ENCODE assay signal across 9 cellular contexts in the genomic region with DNA sequence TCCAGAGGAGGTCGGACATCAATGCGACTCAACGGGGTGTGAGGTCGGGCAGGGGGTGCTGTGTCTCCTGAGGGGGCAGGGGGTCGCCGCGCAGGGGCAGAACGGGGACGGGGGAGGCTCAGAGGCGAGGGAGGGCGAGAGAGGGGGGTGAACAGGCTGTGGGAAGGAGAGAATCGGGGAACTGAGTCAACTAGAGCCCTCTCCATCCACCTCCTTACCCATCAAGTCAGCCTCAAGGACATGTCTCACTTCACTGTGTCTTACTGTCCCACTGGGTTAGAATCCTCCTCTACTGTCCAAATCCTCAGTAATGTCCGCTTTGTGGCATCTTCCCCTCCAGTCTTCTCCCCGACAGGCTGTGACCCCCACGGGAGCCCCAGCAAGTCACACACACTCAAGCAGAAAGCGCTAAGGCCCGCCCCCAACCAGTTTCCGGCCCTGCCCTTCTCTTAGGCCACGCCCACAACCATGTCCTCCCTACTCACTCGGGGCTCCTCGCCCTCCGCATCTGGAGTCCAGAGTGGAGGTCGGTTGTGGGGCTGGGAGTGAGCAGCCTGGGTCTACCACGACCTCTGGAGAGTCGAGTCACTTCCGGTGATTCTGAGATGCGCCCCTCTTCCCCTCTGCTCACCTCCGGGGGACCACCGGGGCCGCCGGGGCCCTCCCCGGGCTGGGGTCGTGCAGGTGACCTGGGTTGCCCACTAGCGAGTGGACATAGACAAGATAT. TPM values are rescaled to one million over a fixed set of nuclear protein-coding genes. Genes with fewer than 3 reads are reported as not detected.
DNase-seq lines count a peak whose midpoint lies in the region; ATAC-seq and TF ChIP-seq lines count a peak whose summit lies in the region.
"Had no signal": no experiment of that assay in that cellular context is flagged by ENCODE, and none has a peak within 500 bp of the region (broad histone marks: within the 10 kb centered on the region; RNA-seq: fewer than 3 reads in every experiment).

No MANE protein-coding gene starts in this region.

- peak overlapping the region; percentile 89 for H3K4me3 Mint-ChIP-seq in T-helper 1 cell treated with Interleukin-12 subunit alpha and Interleukin-12 subunit beta and Interleukin-4 antibody, amounts not matched to agents 30 μg/mL and 1 μg/mL, for 36 hours
- H3K4me3 Mint-ChIP-seq in HFFc6, result no peak overlapping the region

- no peak for ATAC-seq in GM21737 (IDR thresholded peaks at IDR 0.05; ENCODE audit: unreplicated experiment)

- TF ChIP-seq CTCF in HFFc6 (IDR thresholded peaks at IDR 0.05), result no peak

- no peaks in the 10 kb centered on the region for H3K36me3 Mint-ChIP-seq in T-helper 1 cell treated with Interleukin-12 subunit alpha and Interleukin-12 subunit beta and Interleukin-4 antibody, amounts not matched to agents 30 μg/mL and 1 μg/mL, for 36 hours (ENCODE audit: low read depth)
- peaks cover 6% of the 10 kb centered on the region for H3K36me3 Mint-ChIP-seq in HFFc6 (ENCODE audit: low read depth)

- DNase-seq in activated naive CD8-positive, alpha-beta T cell treated with anti-CD3 and anti-CD28 coated beads, Interleukin-2, amount 50 U/mL, for 16 hours (ENCODE audit: low read depth, low spot score), result peak; percentile 58
- DNase-seq in stimulated activated CD4-positive, alpha-beta T cell treated with anti-CD3 and anti-CD28 coated beads, Interleukin-15, amount 100 ng/mL, for 1 hour (ENCODE audit: low read depth in 1 of 2, low spot score in 1 of 2), result peak; percentile 53 to 74
- DNase-seq in cortex of kidney (lab: John Stamatoyannopoulos, UW) (no peak), SKM-1 treated with dmso at 0.1 percent for 144 hours (lab: John Stamatoyannopoulos, UW; ENCODE audit: unreplicated experiment) (no peak), HFFc6 (no peak)

- H3K27ac Mint-ChIP-seq in T-helper 1 cell treated with Interleukin-12 subunit alpha and Interleukin-12 subunit beta and Interleukin-4 antibody, amounts not matched to agents 30 μg/mL and 1 μg/mL, for 36 hours, result peak overlapping the region; percentile 88
- no peak overlapping the region for H3K27ac Mint-ChIP-seq in HFFc6

- H3K27me3 Mint-ChIP-seq in T-helper 1 cell treated with Interleukin-12 subunit alpha and Interleukin-12 subunit beta and Interleukin-4 antibody, amounts not matched to agents 30 μg/mL and 1 μg/mL, for 36 hours (ENCODE audit: low read depth), result no peaks in the 10 kb centered on the region
- no peaks in the 10 kb centered on the region; the same call in 1 of the 2 replicates for H3K27me3 Mint-ChIP-seq in HFFc6 (ENCODE audit: insufficient read depth)

- H3K9me3 Mint-ChIP-seq in T-helper 1 cell treated with Interleukin-12 subunit alpha and Interleukin-12 subunit beta and Interleukin-4 antibody, amounts not matched to agents 30 μg/mL and 1 μg/mL, for 36 hours, result no peaks in the 10 kb centered on the region
- H3K9me3 Mint-ChIP-seq in HFFc6, result no peaks in the 10 kb centered on the region

- peaks cover 2% of the 10 kb centered on the region for H3K4me1 Mint-ChIP-seq in T-helper 1 cell treated with Interleukin-12 subunit alpha and Interleukin-12 subunit beta and Interleukin-4 antibody, amounts not matched to agents 30 μg/mL and 1 μg/mL, for 36 hours (ENCODE audit: low read depth)
- peaks cover 6% of the 10 kb centered on the region; the same call in 1 of the 2 replicates for H3K4me1 Mint-ChIP-seq in HFFc6 (ENCODE audit: low read depth)

- peak; percentile 19 for TF ChIP-seq POLR2A in GM19099 (IDR thresholded peaks at IDR 0.05; ENCODE audit: extremely low read depth, insufficient read length, low read depth)

RNA-seq across cellular contexts. Expression of gene PLEKHA4, which starts 9.3 kb away (rescaled TPM):
- 10 to 100 TPM in 4 of 6 experiments, 1 to 10 TPM in 2; 7.7 to 15.1 (median 13.2) TPM for total RNA-seq in HFFc6 (2021; fragmentation: NEBNext Ultra II Directional; extraction: Animal tissue kit (Norgen Biotek cat#: 25700))

RNA-seq across cellular contexts. Expression of gene PPP1R15A, which starts 13.1 kb away (rescaled TPM):
- 10 to 100 TPM; 70.2 to 97.3 (median 89.6) TPM for total RNA-seq in HFFc6 (2021; fragmentation: NEBNext Ultra II Directional; extraction: Animal tissue kit (Norgen Biotek cat#: 25700))

RNA-seq across cellular contexts. Expression of gene HSD17B14, which starts 22.9 kb away (rescaled TPM):
- 1 to 10 TPM; 2.9 to 10.0 (median 8.9) TPM for total RNA-seq in HFFc6 (2021; fragmentation: NEBNext Ultra II Directional; extraction: Animal tissue kit (Norgen Biotek cat#: 25700))

RNA-seq across cellular contexts. Expression of gene TULP2, which starts 39.4 kb away (rescaled TPM):
- total RNA-seq in HFFc6 (2021; fragmentation: NEBNext Ultra II Directional; extraction: Animal tissue kit (Norgen Biotek cat#: 25700)), result under 1 TPM in 1 of 6 experiments, not detected in 5; 0.38 TPM
- total RNA-seq: glomerular endothelial cell had no signal

RNA-seq across cellular contexts. Expression of gene NUCB1, which starts 41.0 kb away (rescaled TPM):
- 100 to 1,000 TPM; 129 to 160 (median 152) TPM for total RNA-seq in HFFc6 (2021; fragmentation: NEBNext Ultra II Directional; extraction: Animal tissue kit (Norgen Biotek cat#: 25700))

Comparison
In these comparisons a context has a peak if more than half of its experiments do, and no peak if none do; other contexts are left out.
1. DNase-seq: peak in activated naive CD8-positive, alpha-beta T cell treated with anti-CD3 and anti-CD28 coated beads, Interleukin-2, amount 50 U/mL, for 16 hours (single experiment) and stimulated activated CD4-positive, alpha-beta T cell treated with anti-CD3 and anti-CD28 coated beads, Interleukin-15, amount 100 ng/mL, for 1 hour (2 of 2); none in cortex of kidney (single experiment), SKM-1 treated with dmso at 0.1 percent for 144 hours (single experiment) and HFFc6 (single experiment).